ENCODE assay signal across 21 cellular contexts in the genomic region with DNA sequence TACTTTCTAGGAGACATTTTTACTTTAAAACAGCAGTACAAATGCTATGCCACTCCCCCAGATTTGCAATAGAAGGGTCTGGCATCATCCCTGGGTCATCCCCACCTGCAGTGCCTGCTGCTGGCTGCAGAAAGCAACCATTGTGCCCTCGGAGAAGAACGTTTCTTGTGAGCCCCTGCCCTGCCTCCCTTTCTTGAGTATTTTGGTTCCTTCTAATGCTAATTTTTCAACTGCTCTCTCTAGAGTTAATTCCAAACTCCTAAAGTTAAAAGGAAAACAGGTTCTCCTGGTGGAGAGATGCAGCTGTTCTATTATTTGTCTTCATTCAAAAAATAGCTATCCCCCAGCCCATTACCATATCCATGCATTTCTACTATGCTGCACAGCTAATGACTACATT.
A peak's percentile ranks its signal among the peaks of the same experiment; 100 is the strongest.
DNase-seq lines count a peak whose midpoint lies in the region; ATAC-seq and TF ChIP-seq lines count a peak whose summit lies in the region.
"Had no signal": no experiment of that assay in that cellular context is flagged by ENCODE, and none has a peak within 500 bp of the region (broad histone marks: within the 10 kb centered on the region; RNA-seq: fewer than 3 reads in every experiment).

No MANE protein-coding gene starts in this region.

- CTCF ChIA-PET in activated naive CD4-positive, alpha-beta T cell treated with anti-CD3 and anti-CD28 coated beads for 36 hours (lab: Charles Lee) = no interaction called here

- H3K4me1 Mint-ChIP-seq in neural progenitor cell = peaks cover 2% of the 10 kb centered on the region
- no peaks in the 10 kb centered on the region for H3K4me1 Mint-ChIP-seq in activated naive CD4-positive, alpha-beta T cell treated with anti-CD3 and anti-CD28 coated beads for 36 hours (ENCODE audit: low read depth)

- no peaks in the 10 kb centered on the region for H3K36me3 Mint-ChIP-seq in neural progenitor cell
- no peaks in the 10 kb centered on the region for H3K36me3 Mint-ChIP-seq in activated naive CD4-positive, alpha-beta T cell treated with anti-CD3 and anti-CD28 coated beads for 36 hours (ENCODE audit: low read depth)

- TF ChIP-seq CTCF in neural progenitor cell (IDR thresholded peaks at IDR 0.05) = no peak
- no peak for TF ChIP-seq CTCF in adrenal gland (IDR thresholded peaks at IDR 0.05)

- H3K4me3 ChIP-seq in H7 (ENCODE audit: insufficient read depth, low read depth, low read length) (no peak overlapping the region), NT2/D1 (ENCODE audit: insufficient read length, low read depth) (no peak overlapping the region), neural progenitor cell (no peak overlapping the region), adrenal gland (no peak overlapping the region)
- H3K4me3 ChIP-seq: MG63, PC-9, SJSA1 had no signal

- no peak overlapping the region for H3K4me3 Mint-ChIP-seq in neural progenitor cell
- no peak overlapping the region for H3K4me3 Mint-ChIP-seq in activated naive CD4-positive, alpha-beta T cell treated with anti-CD3 and anti-CD28 coated beads for 36 hours

- H3K4me2 ChIP-seq in neural progenitor cell = no peak overlapping the region
- H3K4me2 ChIP-seq: PC-9 had no signal

- H3K9ac ChIP-seq in NT2/D1 (ENCODE audit: insufficient read length, low read depth) (no peak overlapping the region), neural progenitor cell (no peak overlapping the region)

- H4K20me1 ChIP-seq in neural progenitor cell (ENCODE audit: low read depth) = no peaks in the 10 kb centered on the region

- intact Hi-C loops in adrenal gland (cut with DNase I) = no loop called here
- intact Hi-C loops in activated naive CD4-positive, alpha-beta T cell treated with anti-CD3 and anti-CD28 coated beads for 36 hours (cut with micrococcal nuclease) = no loop called here

- no peak for TF ChIP-seq POLR2A in adrenal gland (IDR thresholded peaks at IDR 0.05)

- H3K9me3 ChIP-seq in NT2/D1 (ENCODE audit: insufficient read depth, low read length) = 0 out of 2 replicates have a peak, but pooled peaks cover 6% of the 10 kb centered on the region
- H3K9me3 ChIP-seq in neural progenitor cell (ENCODE audit: low read depth) = peaks cover 2% of the 10 kb centered on the region
- no peaks in the 10 kb centered on the region for H3K9me3 ChIP-seq in adrenal gland (replicated peaks in 1 of 3)
- H3K9me3 ChIP-seq: MG63, SJSA1 had no signal

- no peak overlapping the region for H3K27ac ChIP-seq in neural progenitor cell
- H3K27ac ChIP-seq in adrenal gland = no peak overlapping the region
- H3K27ac ChIP-seq: PC-9, SJSA1 had no signal

- 17 to 45% (median 35%) methylated on average over 2 of the region's 2 CpGs for WGBS in adrenal gland, 4 donors

- no peak overlapping the region for H3K27ac Mint-ChIP-seq in neural progenitor cell
- H3K27ac Mint-ChIP-seq in activated naive CD4-positive, alpha-beta T cell treated with anti-CD3 and anti-CD28 coated beads for 36 hours = no peak overlapping the region

- no peaks in the 10 kb centered on the region for H3F3A ChIP-seq in neural progenitor cell (ENCODE audit: low read depth)

- H2AFZ ChIP-seq in neural progenitor cell (replicated peaks) = no peak overlapping the region
- H2AFZ ChIP-seq: PC-9 had no signal

- H3K27me3 Mint-ChIP-seq in neural progenitor cell (ENCODE audit: insufficient read depth, low read depth) = peaks cover 2% of the 10 kb centered on the region
- H3K27me3 Mint-ChIP-seq in activated naive CD4-positive, alpha-beta T cell treated with anti-CD3 and anti-CD28 coated beads for 36 hours (ENCODE audit: low read depth) = peaks cover 2% of the 10 kb centered on the region

- no peak for ATAC-seq in HG03045 (IDR thresholded peaks at IDR 0.05; ENCODE audit: unreplicated experiment)
- ATAC-seq: Right ventricle myocardium inferior had no signal

- H3K4me1 ChIP-seq in NT2/D1 (ENCODE audit: insufficient read depth, insufficient read length) (no peaks in the 10 kb centered on the region), neural progenitor cell (no peaks in the 10 kb centered on the region), adrenal gland (replicated peaks in 1 of 2) (no peaks in the 10 kb centered on the region)
- H3K4me1 ChIP-seq: SJSA1 had no signal

- H3K9me3 Mint-ChIP-seq in neural progenitor cell = peaks cover 3% of the 10 kb centered on the region
- H3K9me3 Mint-ChIP-seq in activated naive CD4-positive, alpha-beta T cell treated with anti-CD3 and anti-CD28 coated beads for 36 hours = no peaks in the 10 kb centered on the region

- DNase-seq in H7 (peak; percentile 1), NT2/D1 (ENCODE audit: low read depth, low spot score) (peak; percentile 27), iPS DF 19.7 (ENCODE audit: low read depth, low spot score) (peak; percentile 54), neural progenitor cell (ENCODE audit: low spot score) (peak; percentile 4), adrenal gland (no peak)
- DNase-seq in activated naive CD4-positive, alpha-beta T cell treated with anti-CD3 and anti-CD28 coated beads for 36 hours = no peak
- DNase-seq: DMS153; DND-41; GOT3; IMR-90; KG1; MG63; NCI-H2029; NCI-H446 treated with DMSO at 0.1 percent for 48 hours; NCI-H526; NCI-H82; NK-92 treated with Interleukin-12 subunit alpha and Interleukin-12 subunit beta, amount 100 ng/mL, for 24 hours; PC-9 had no signal

- H3K79me2 ChIP-seq in neural progenitor cell (ENCODE audit: low read depth) = no peaks in the 10 kb centered on the region

- H3K27me3 ChIP-seq in H7 (ENCODE audit: control insufficient read depth, insufficient read depth, low read length) (no peaks in the 10 kb centered on the region), NT2/D1 (ENCODE audit: insufficient read depth, insufficient read length) (no peaks in the 10 kb centered on the region), neural progenitor cell (no peaks in the 10 kb centered on the region), adrenal gland (no peaks in the 10 kb centered on the region)
- H3K27me3 ChIP-seq: MG63, SJSA1 had no signal

- H3K36me3 ChIP-seq in H7 (replicated peaks; ENCODE audit: control insufficient read depth, insufficient read depth, low read length) (no peaks in the 10 kb centered on the region), NT2/D1 (ENCODE audit: insufficient read depth, insufficient read length, low read length) (no peaks in the 10 kb centered on the region), neural progenitor cell (no peaks in the 10 kb centered on the region), adrenal gland (replicated peaks in 1 of 2) (no peaks in the 10 kb centered on the region)
- H3K36me3 ChIP-seq: MG63, SJSA1 had no signal

Comparison
In these comparisons a context has a peak if more than half of its experiments do, and no peak if none do; other contexts are left out.
1. DNase-seq: peak in H7 (single experiment), NT2/D1 (single experiment), iPS DF 19.7 (single experiment) and neural progenitor cell (single experiment); none in adrenal gland (0 of 7) and activated naive CD4-positive, alpha-beta T cell treated with anti-CD3 and anti-CD28 coated beads for 36 hours (single experiment).